Comparison of ENCODE assay signal across 9 cellular contexts in the genomic region with DNA sequence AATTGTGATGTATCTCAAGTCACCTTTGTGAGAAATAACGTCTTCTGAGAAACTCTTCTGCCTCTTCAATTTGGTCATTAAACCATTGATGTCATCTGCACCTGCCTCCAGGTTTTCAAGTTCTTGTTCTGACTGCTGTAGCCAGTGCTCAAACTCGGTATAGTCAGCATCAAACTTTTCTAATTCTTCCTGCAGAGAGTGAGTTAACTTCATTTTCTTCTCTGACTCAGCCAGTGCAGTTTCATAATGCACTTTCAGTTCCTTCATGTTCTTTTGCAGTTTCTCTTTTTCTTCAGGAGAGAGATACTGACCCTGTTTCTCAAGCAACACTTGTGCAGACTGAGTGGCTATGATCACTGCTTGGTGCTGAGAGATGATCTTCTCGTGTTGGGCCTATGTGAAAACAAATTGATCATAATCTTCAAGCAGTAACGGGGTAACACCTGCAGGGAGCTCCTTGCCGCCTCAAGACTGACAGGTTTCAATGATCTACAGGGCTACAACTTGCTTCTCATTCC. TPM values are rescaled to one million over a fixed set of nuclear protein-coding genes. Genes with fewer than 3 reads are reported as not detected.
DNase-seq lines count a peak whose midpoint lies in the region; ATAC-seq and TF ChIP-seq lines count a peak whose summit lies in the region.
"Had no signal": no experiment of that assay in that cellular context is flagged by ENCODE, and none has a peak within 500 bp of the region (broad histone marks: within the 10 kb centered on the region; RNA-seq: fewer than 3 reads in every experiment).

No MANE protein-coding gene starts in this region.

- no peaks in the 10 kb centered on the region for H3K79me2 ChIP-seq in hepatocyte

- no peaks in the 10 kb centered on the region for H3K9me3 ChIP-seq in BLaER1 treated with 17β-estradiol and CSF1 and Interleukin-3, amounts not matched to agents 10 nM and 100 nM (replicated peaks in 1 of 11)
- H3K9me3 ChIP-seq in hepatocyte (ENCODE audit: low read depth), result no peaks in the 10 kb centered on the region

- peaks cover 0 to 8% (median 0%) of the 10 kb centered on the region in 11 experiments; a peak in 4 of 22 replicates for H4K20me1 ChIP-seq in BLaER1 treated with 17β-estradiol and CSF1 and Interleukin-3, amounts not matched to agents 10 nM and 100 nM
- H4K20me1 ChIP-seq in hepatocyte (ENCODE audit: insufficient read depth, poor library complexity, severe bottlenecking), result no peaks in the 10 kb centered on the region

- WGBS in hepatocyte (ENCODE audit: low lambda C conversion rate, missing lambda C conversion rate), result 87% methylated on average over 5 of the region's 5 CpGs

- TF ChIP-seq CTCF in hepatocyte (IDR thresholded peaks at IDR 0.05; ENCODE audit: poor library complexity), result no peak

- no peak for DNase-seq in activated T-cell treated with anti-CD3 and anti-CD28 coated beads, Interleukin-2, amount 50 U/mL, for 4 hours
- DNase-seq in Kasumi-1 (lab: John Stamatoyannopoulos, UW), result no peak
- DNase-seq in GF-D8 (lab: John Stamatoyannopoulos, UW), result no peak
- DNase-seq in hepatocyte (ENCODE audit: low spot score), result no peak

- H3K4me1 ChIP-seq in BLaER1 treated with 17β-estradiol and CSF1 and Interleukin-3, amounts not matched to agents 10 nM and 100 nM, result peaks cover 0 to 35% (median 19%) of the 10 kb centered on the region in 10 experiments; a peak in 14 of 20 replicates
- H3K4me1 ChIP-seq in hepatocyte (ENCODE audit: insufficient read depth), result no peaks in the 10 kb centered on the region

- no peak overlapping the region for H2AFZ ChIP-seq in hepatocyte

- 0 out of 22 replicates have a peak overlapping the region, but pooled peaks of 1 of the 11 experiments have one; percentile 27 for H3K9ac ChIP-seq in BLaER1 treated with 17β-estradiol and CSF1 and Interleukin-3, amounts not matched to agents 10 nM and 100 nM

- H3K4me2 ChIP-seq in BLaER1 treated with 17β-estradiol and CSF1 and Interleukin-3, amounts not matched to agents 10 nM and 100 nM, result peak overlapping the region in 7 of 11 experiments; percentile 23 to 86 (median 66); a peak in 12 of 22 replicates
- H3K4me2 ChIP-seq in hepatocyte, result no peak overlapping the region

- peak overlapping the region in 3 of 11 experiments; percentile 1 to 51 (median 21); a peak in 2 of 22 replicates for H3K27ac ChIP-seq in BLaER1 treated with 17β-estradiol and CSF1 and Interleukin-3, amounts not matched to agents 10 nM and 100 nM
- H3K27ac ChIP-seq in hepatocyte, result no peak overlapping the region

- H3K9me2 ChIP-seq in hepatocyte (replicated peaks; ENCODE audit: insufficient read depth), result no peaks in the 10 kb centered on the region

- H3K9me3 Mint-ChIP-seq in activated T-cell treated with anti-CD3 and anti-CD28 coated beads, Interleukin-2, amount 50 U/mL, for 4 hours, result no peaks in the 10 kb centered on the region
- H3K9me3 Mint-ChIP-seq in stimulated activated memory B cell treated with anti-CD40 and anti-IgM and Interleukin-4, amounts not matched to agents 10 μg/mL and 1 μg/mL and 100 μg/mL, for 72 hours, result no peaks in the 10 kb centered on the region
- H3K9me3 Mint-ChIP-seq: natural killer cell treated with Interleukin-12 subunit alpha and Interleukin-12 subunit beta and Interleukin-15 and Interleukin-18, amount 100 ng/mL, for 72 hours had no signal

- H3K36me3 ChIP-seq in BLaER1 treated with 17β-estradiol and CSF1 and Interleukin-3, amounts not matched to agents 10 nM and 100 nM, result peaks cover 27 to 53% (median 32%) of the 10 kb centered on the region in 11 experiments
- H3K36me3 ChIP-seq in hepatocyte (replicated peaks; ENCODE audit: insufficient read depth, low read depth), result no peaks in the 10 kb centered on the region

- no peak overlapping the region for H3K27ac Mint-ChIP-seq in stimulated activated memory B cell treated with anti-CD40 and anti-IgM and Interleukin-4, amounts not matched to agents 10 μg/mL and 1 μg/mL and 100 μg/mL, for 72 hours
- H3K27ac Mint-ChIP-seq: natural killer cell treated with Interleukin-12 subunit alpha and Interleukin-12 subunit beta and Interleukin-15 and Interleukin-18, amount 100 ng/mL, for 72 hours had no signal

- H3K4me3 Mint-ChIP-seq in activated T-cell treated with anti-CD3 and anti-CD28 coated beads, Interleukin-2, amount 50 U/mL, for 4 hours, result no peak overlapping the region
- H3K4me3 Mint-ChIP-seq in stimulated activated memory B cell treated with anti-CD40 and anti-IgM and Interleukin-4, amounts not matched to agents 10 μg/mL and 1 μg/mL and 100 μg/mL, for 72 hours, result peak overlapping the region; percentile 5
- H3K4me3 Mint-ChIP-seq: natural killer cell treated with Interleukin-12 subunit alpha and Interleukin-12 subunit beta and Interleukin-15 and Interleukin-18, amount 100 ng/mL, for 72 hours had no signal

- no peak overlapping the region for H3K4me3 ChIP-seq in BLaER1 treated with 17β-estradiol and CSF1 and Interleukin-3, amounts not matched to agents 10 nM and 100 nM
- H3K4me3 ChIP-seq in hepatocyte, result no peak overlapping the region

- ATAC-seq in GM19035 (IDR thresholded peaks at IDR 0.05; ENCODE audit: unreplicated experiment) (peak; percentile 90), HG03066 (IDR thresholded peaks at IDR 0.05; ENCODE audit: low read depth, unreplicated experiment) (peak; percentile 95)
- ATAC-seq in activated T-cell treated with anti-CD3 and anti-CD28 coated beads, Interleukin-2, amount 50 U/mL, for 4 hours, result peak; percentile 92 to 95
- ATAC-seq in stimulated activated memory B cell treated with anti-CD40 and anti-IgM and Interleukin-4, amounts not matched to agents 10 μg/mL and 1 μg/mL and 100 μg/mL, for 72 hours, result peak; percentile 93

- H3K27me3 ChIP-seq in BLaER1 treated with 17β-estradiol and CSF1 and Interleukin-3, amounts not matched to agents 10 nM and 100 nM, result no peaks in the 10 kb centered on the region
- no peaks in the 10 kb centered on the region for H3K27me3 ChIP-seq in hepatocyte

- H3K36me3 Mint-ChIP-seq in activated T-cell treated with anti-CD3 and anti-CD28 coated beads, Interleukin-2, amount 50 U/mL, for 4 hours (ENCODE audit: insufficient read depth), result no peaks in the 10 kb centered on the region
- H3K36me3 Mint-ChIP-seq in stimulated activated memory B cell treated with anti-CD40 and anti-IgM and Interleukin-4, amounts not matched to agents 10 μg/mL and 1 μg/mL and 100 μg/mL, for 72 hours, result no peaks in the 10 kb centered on the region
- H3K36me3 Mint-ChIP-seq: natural killer cell treated with Interleukin-12 subunit alpha and Interleukin-12 subunit beta and Interleukin-15 and Interleukin-18, amount 100 ng/mL, for 72 hours had no signal

- peaks cover 26% of the 10 kb centered on the region for H3K4me1 Mint-ChIP-seq in activated T-cell treated with anti-CD3 and anti-CD28 coated beads, Interleukin-2, amount 50 U/mL, for 4 hours (ENCODE audit: low read depth)
- peaks cover 28% of the 10 kb centered on the region for H3K4me1 Mint-ChIP-seq in stimulated activated memory B cell treated with anti-CD40 and anti-IgM and Interleukin-4, amounts not matched to agents 10 μg/mL and 1 μg/mL and 100 μg/mL, for 72 hours

- no peaks in the 10 kb centered on the region for H3K27me3 Mint-ChIP-seq in activated T-cell treated with anti-CD3 and anti-CD28 coated beads, Interleukin-2, amount 50 U/mL, for 4 hours (ENCODE audit: low read depth)
- H3K27me3 Mint-ChIP-seq in stimulated activated memory B cell treated with anti-CD40 and anti-IgM and Interleukin-4, amounts not matched to agents 10 μg/mL and 1 μg/mL and 100 μg/mL, for 72 hours, result no peaks in the 10 kb centered on the region

RNA-seq across cellular contexts. Expression of a gene that starts 48.8 kb away (rescaled TPM):
- total RNA-seq in activated T-cell treated with anti-CD3 and anti-CD28 coated beads, Interleukin-2, amount 50 U/mL, for 4 hours, result 1 to 10 TPM; 2.3 to 4.7 (median 3.5) TPM
- total RNA-seq in hepatocyte, result 369 and 396 TPM in 2 replicates
- polyA plus RNA-seq in hepatocyte, result 103 and 131 TPM in 2 replicates

Comparison
In these comparisons a context has a peak if more than half of its experiments do, and no peak if none do; other contexts are left out.
1. RNA of a gene that starts 48.8 kb away (total RNA-seq): 369 to 396 TPM in hepatocyte; 2.3 to 4.7 TPM in activated T-cell treated with anti-CD3 and anti-CD28 coated beads, Interleukin-2, amount 50 U/mL, for 4 hours; every median in the first group is over 10 times any median in the second.
2. Peak in every context shown above with its lines, with median percentiles within 50 percentile points of each other: ATAC-seq.